In genomic region chr1:204411451-204412245, GRCh38 we compare ENCODE assay signal across 1 cellular context.
TF ChIP-seq lines count a peak whose summit lies in the region.

Gene PPP1R15B (minus strand): TSS chr1:204411817. CDS start chr1:204411411, 406 bp downstream.

TF ChIP-seq in GM12878, 131 proteins besides CTCF, POLR2A, EP300 and RAD21 (continued from another document):
- TF ChIP-seq SUZ12 (IDR thresholded peaks at IDR 0.05; ENCODE audit: unreplicated experiment) (no peak), GABPA (IDR thresholded peaks at IDR 0.05; ENCODE audit: low read depth) (peak; percentile 81), SPI1 (IDR thresholded peaks at IDR 0.05; ENCODE audit: borderline replicate concordance, insufficient read depth, low read depth, low read length) (no peak), FOXM1 (IDR thresholded peaks at IDR 0.05; ENCODE audit: low read depth, low read length) (no peak; the same call in 1 of the 2 replicates), TAF1 (IDR thresholded peaks at IDR 0.05; ENCODE audit: borderline replicate concordance, low read depth, low read length) (peak; percentile 93), MEF2B (IDR thresholded peaks at IDR 0.05; ENCODE audit: partially characterized antibody, poor library complexity, severe bottlenecking) (no peak), EED (IDR thresholded peaks at IDR 0.05; ENCODE audit: low read depth) (no peak), TCF3 (IDR thresholded peaks at IDR 0.05; ENCODE audit: borderline replicate concordance, insufficient read depth, low read depth, low read length) (peak; percentile 34; the same call in 1 of the 2 replicates), JUNB (IDR thresholded peaks at IDR 0.05) (0 out of 2 replicates have a peak, but pooled peaks have one; percentile 10)
